In genomic region chr12:115044073-115044472, GRCh38 we compare ENCODE assay signal across 1 cellular context.
TF ChIP-seq lines count a peak whose summit lies in the region.

No MANE protein-coding gene starts in this region.

TF ChIP-seq in H1, 55 proteins besides CTCF, POLR2A, EP300 and RAD21:
- peak; percentile 53 for TF ChIP-seq SIX5 (IDR thresholded peaks at IDR 0.05; ENCODE audit: low read depth, low read length)
- no peak for TF ChIP-seq TBP (IDR thresholded peaks at IDR 0.05; ENCODE audit: low read depth, low read length)
- no peak for TF ChIP-seq CHD2 (IDR thresholded peaks at IDR 0.05; ENCODE audit: low read length)
- TF ChIP-seq USF2 (IDR thresholded peaks at IDR 0.05; ENCODE audit: low read length) = 0 out of 2 replicates have a peak, but pooled peaks have one; percentile 35
